ENCODE assay signal across 19 cellular contexts in the genomic region with DNA sequence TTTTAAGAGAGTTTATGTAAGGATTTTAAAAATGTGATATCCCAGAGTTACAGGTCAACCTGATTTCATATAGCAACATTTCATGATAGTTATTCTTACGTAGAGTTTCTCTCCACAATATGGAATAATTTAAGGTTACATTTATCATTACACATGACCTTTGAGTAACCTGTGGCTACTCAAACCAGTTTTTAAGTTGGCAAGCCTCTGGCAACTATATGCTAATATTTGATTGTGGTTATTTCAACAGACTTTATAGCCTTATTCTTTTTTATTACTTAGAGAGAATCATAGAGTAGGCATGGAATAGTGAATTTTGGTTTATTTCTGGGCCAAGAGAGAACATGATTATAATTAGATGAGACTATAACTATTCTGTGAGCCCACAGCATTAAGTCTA.
DNase-seq lines count a peak whose midpoint lies in the region; ATAC-seq and TF ChIP-seq lines count a peak whose summit lies in the region.
"Had no signal": no experiment of that assay in that cellular context is flagged by ENCODE, and none has a peak within 500 bp of the region (broad histone marks: within the 10 kb centered on the region; RNA-seq: fewer than 3 reads in every experiment).

No MANE protein-coding gene starts in this region.

- ATAC-seq in SK-N-SH treated with all-trans-retinoic acid at 6 μM for 48 hours = peak; percentile 68
- ATAC-seq: A549 had no signal

- H3K9me3 ChIP-seq in SK-N-SH (no peaks in the 10 kb centered on the region), adipocyte (ENCODE audit: control insufficient read depth, low read length) (no peaks in the 10 kb centered on the region)
- H3K9me3 ChIP-seq: A549; BE2C; BLaER1 treated with 17β-estradiol and CSF1 and Interleukin-3, amounts not matched to agents 10 nM and 100 nM; HAP-1 had no signal

- no peak overlapping the region for H2AFZ ChIP-seq in SK-N-SH (ENCODE audit: low read depth)

- no peak overlapping the region for H3K4me2 ChIP-seq in SK-N-SH
- H3K4me2 ChIP-seq: A549; BLaER1 treated with 17β-estradiol and CSF1 and Interleukin-3, amounts not matched to agents 10 nM and 100 nM had no signal

- no peaks in the 10 kb centered on the region for H4K20me1 ChIP-seq in SK-N-SH (ENCODE audit: insufficient read depth)
- H4K20me1 ChIP-seq: BLaER1 treated with 17β-estradiol and CSF1 and Interleukin-3, amounts not matched to agents 10 nM and 100 nM had no signal

- TF ChIP-seq RAD21 in SK-N-SH (IDR thresholded peaks at IDR 0.05; ENCODE audit: low read length) = no peak

- CTCF ChIA-PET in SK-N-SH (lab: Yijun Ruan, JAX) = no interaction called here

- H3K9ac ChIP-seq in SK-N-SH (no peak overlapping the region), adipocyte (ENCODE audit: low read length) (no peak overlapping the region)
- H3K9ac ChIP-seq: BLaER1 treated with 17β-estradiol and CSF1 and Interleukin-3, amounts not matched to agents 10 nM and 100 nM had no signal

- POLR2A ChIA-PET in SK-N-SH (lab: Yijun Ruan, JAX) = no interaction called here

- no peaks in the 10 kb centered on the region for H3K79me2 ChIP-seq in SK-N-SH (ENCODE audit: insufficient read depth)

- no peak for TF ChIP-seq EP300 in SK-N-SH (IDR thresholded peaks at IDR 0.05; ENCODE audit: borderline replicate concordance in 1 of 2, low read depth in 1 of 2, low read length in 1 of 2)

- peak overlapping the region in 1 of 2 experiments; percentile 24; a peak in 1 of 4 replicates for H3K27ac ChIP-seq in SK-N-SH (ENCODE audit: low read depth in 2 of 2, low read length in 1 of 2)
- H3K27ac ChIP-seq: A549; BLaER1 treated with 17β-estradiol and CSF1 and Interleukin-3, amounts not matched to agents 10 nM and 100 nM had no signal

- no peaks in the 10 kb centered on the region for H3K9me2 ChIP-seq in SK-N-SH

- 87% methylated on average over 1 of the region's 1 CpG for WGBS in SK-N-SH (ENCODE audit: low lambda C conversion rate)

- H3K36me3 ChIP-seq in SK-N-SH (replicated peaks in 1 of 2; ENCODE audit: control insufficient read depth in 1 of 2, insufficient read depth in 2 of 2, low read length in 1 of 2) = no peaks in the 10 kb centered on the region
- no peaks in the 10 kb centered on the region for H3K36me3 ChIP-seq in adipocyte (ENCODE audit: control insufficient read depth, insufficient read depth, low read length, severe bottlenecking)
- H3K36me3 ChIP-seq: BE2C; BLaER1 treated with 17β-estradiol and CSF1 and Interleukin-3, amounts not matched to agents 10 nM and 100 nM; HAP-1 had no signal

- H3K4me3 ChIP-seq in SK-N-SH (ENCODE audit: low read depth in 2 of 2, low read length in 1 of 2) (no peak overlapping the region), LNCaP clone FGC (ENCODE audit: low read depth, low read length) (no peak overlapping the region), adipocyte (ENCODE audit: low read length) (no peak overlapping the region)
- H3K4me3 ChIP-seq: A549; BLaER1 treated with 17β-estradiol and CSF1 and Interleukin-3, amounts not matched to agents 10 nM and 100 nM; HAP-1 had no signal

- DNase-seq in SK-N-SH = no peak
- peak; percentile 67 for DNase-seq in LNCaP clone FGC (ENCODE audit: low read depth)
- peak; percentile 14 for DNase-seq in adipocyte (ENCODE audit: low read depth)
- no peak for DNase-seq in activated naive CD4-positive, alpha-beta T cell (lab: John Stamatoyannopoulos, UW)
- no peak for DNase-seq in putamen (ENCODE audit: low spot score)
- DNase-seq: 8988T; ACHN; AML-193; BE2C; CD4-positive, alpha-beta T cell; CD8-positive, alpha-beta memory T cell; DMS53; DMS79 treated with DMSO at 0.1 percent for 48 hours; GF-D8; GOT3 had no signal

- TF ChIP-seq CTCF in SK-N-SH (IDR thresholded peaks at IDR 0.05) = no peak
- TF ChIP-seq CTCF in LNCaP clone FGC (IDR thresholded peaks at IDR 0.05; ENCODE audit: control insufficient read depth, extremely low read depth, insufficient read depth) = no peak

- H3K4me1 ChIP-seq in SK-N-SH (ENCODE audit: control insufficient read depth in 1 of 2, insufficient read depth in 2 of 2, low read depth in 1 of 2, low read length in 1 of 2) = no peaks in the 10 kb centered on the region; a peak in 1 of 4 replicates
- H3K4me1 ChIP-seq in adipocyte (ENCODE audit: control insufficient read depth, insufficient read depth, low read length) = no peaks in the 10 kb centered on the region
- H3K4me1 ChIP-seq: A549; BE2C; BLaER1 treated with 17β-estradiol and CSF1 and Interleukin-3, amounts not matched to agents 10 nM and 100 nM had no signal

- H3F3A ChIP-seq in SK-N-SH (replicated peaks; ENCODE audit: insufficient read depth) = no peaks in the 10 kb centered on the region

- H3K27me3 ChIP-seq in SK-N-SH (ENCODE audit: insufficient read depth) (no peaks in the 10 kb centered on the region), adipocyte (replicated peaks; ENCODE audit: control insufficient read depth, insufficient read depth, low read length) (no peaks in the 10 kb centered on the region)
- H3K27me3 ChIP-seq: BE2C; BLaER1 treated with 17β-estradiol and CSF1 and Interleukin-3, amounts not matched to agents 10 nM and 100 nM had no signal

TF ChIP-seq in SK-N-SH treated with all-trans-retinoic acid at 6 μM for 48 hours, 23 proteins besides CTCF, POLR2A, EP300 and RAD21 (continues in another document):
- TF ChIP-seq, protein P1, sequence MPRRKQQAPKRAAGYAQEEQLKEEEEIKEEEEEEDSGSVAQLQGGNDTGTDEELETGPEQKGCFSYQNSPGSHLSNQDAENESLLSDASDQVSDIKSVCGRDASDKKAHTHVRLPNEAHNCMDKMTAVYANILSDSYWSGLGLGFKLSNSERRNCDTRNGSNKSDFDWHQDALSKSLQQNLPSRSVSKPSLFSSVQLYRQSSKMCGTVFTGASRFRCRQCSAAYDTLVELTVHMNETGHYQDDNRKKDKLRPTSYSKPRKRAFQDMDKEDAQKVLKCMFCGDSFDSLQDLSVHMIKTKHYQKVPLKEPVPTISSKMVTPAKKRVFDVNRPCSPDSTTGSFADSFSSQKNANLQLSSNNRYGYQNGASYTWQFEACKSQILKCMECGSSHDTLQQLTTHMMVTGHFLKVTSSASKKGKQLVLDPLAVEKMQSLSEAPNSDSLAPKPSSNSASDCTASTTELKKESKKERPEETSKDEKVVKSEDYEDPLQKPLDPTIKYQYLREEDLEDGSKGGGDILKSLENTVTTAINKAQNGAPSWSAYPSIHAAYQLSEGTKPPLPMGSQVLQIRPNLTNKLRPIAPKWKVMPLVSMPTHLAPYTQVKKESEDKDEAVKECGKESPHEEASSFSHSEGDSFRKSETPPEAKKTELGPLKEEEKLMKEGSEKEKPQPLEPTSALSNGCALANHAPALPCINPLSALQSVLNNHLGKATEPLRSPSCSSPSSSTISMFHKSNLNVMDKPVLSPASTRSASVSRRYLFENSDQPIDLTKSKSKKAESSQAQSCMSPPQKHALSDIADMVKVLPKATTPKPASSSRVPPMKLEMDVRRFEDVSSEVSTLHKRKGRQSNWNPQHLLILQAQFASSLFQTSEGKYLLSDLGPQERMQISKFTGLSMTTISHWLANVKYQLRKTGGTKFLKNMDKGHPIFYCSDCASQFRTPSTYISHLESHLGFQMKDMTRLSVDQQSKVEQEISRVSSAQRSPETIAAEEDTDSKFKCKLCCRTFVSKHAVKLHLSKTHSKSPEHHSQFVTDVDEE (CRISPR knock-in tag; IDR thresholded peaks at IDR 0.05) = no peak
- TF ChIP-seq GLIS3 (CRISPR knock-in tag; IDR thresholded peaks at IDR 0.05) (no peak), ZNF70 (CRISPR knock-in tag; IDR thresholded peaks at IDR 0.05) (no peak)

TF ChIP-seq in SK-N-SH, 30 proteins besides CTCF, POLR2A, EP300 and RAD21:
- no peak for TF ChIP-seq CHD2 (IDR thresholded peaks at IDR 0.05; ENCODE audit: low read length, partially characterized antibody)
- TF ChIP-seq GABPA (IDR thresholded peaks at IDR 0.05; ENCODE audit: low read depth) = no peak
- TF ChIP-seq MEF2A (IDR thresholded peaks at IDR 0.05; ENCODE audit: borderline replicate concordance, low read depth) = no peak
- TF ChIP-seq TEAD4 (IDR thresholded peaks at IDR 0.05; ENCODE audit: borderline replicate concordance, insufficient read depth) = no peak
- TF ChIP-seq ELF1 (IDR thresholded peaks at IDR 0.05) = no peak

Comparison
In these comparisons a context has a peak if more than half of its experiments do, and no peak if none do; other contexts are left out.
1. DNase-seq: peak in LNCaP clone FGC (single experiment) and adipocyte (single experiment); none in SK-N-SH (single experiment), activated naive CD4-positive, alpha-beta T cell (0 of 4) and putamen (single experiment).